Comparison of ENCODE assay signal across 16 cellular contexts in the genomic region with DNA sequence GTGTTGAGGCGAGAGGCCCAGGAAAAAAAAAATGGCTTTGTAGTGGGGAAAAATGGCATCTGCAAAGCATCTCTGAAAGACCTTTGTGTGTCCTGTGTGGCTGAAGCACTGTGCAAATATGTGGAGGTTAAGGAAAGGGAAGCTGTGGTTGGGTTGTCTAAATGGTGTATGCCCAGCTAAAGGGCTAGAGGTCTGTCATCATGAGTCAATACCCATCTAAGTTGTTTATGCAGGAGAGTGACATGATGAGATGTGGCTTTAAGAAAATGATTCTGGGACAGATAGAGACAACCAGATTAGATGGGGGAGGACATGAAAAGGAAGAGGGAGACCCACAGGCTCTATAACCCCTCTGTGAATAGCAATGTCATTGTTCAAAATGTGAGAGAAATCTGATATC. TPM values are rescaled to one million over a fixed set of nuclear protein-coding genes. Genes with fewer than 3 reads are reported as not detected.
DNase-seq lines count a peak whose midpoint lies in the region; TF ChIP-seq lines count a peak whose summit lies in the region.
"Had no signal": no experiment of that assay in that cellular context is flagged by ENCODE, and none has a peak within 500 bp of the region (broad histone marks: within the 10 kb centered on the region; RNA-seq: fewer than 3 reads in every experiment).

No MANE protein-coding gene starts in this region.

- H3K4me3 ChIP-seq in AG10803 (ENCODE audit: low read length): no peak overlapping the region
- H3K4me3 ChIP-seq in dorsolateral prefrontal cortex: no peak overlapping the region
- H3K4me3 ChIP-seq: prostate gland, uterus had no signal

- H3K27ac ChIP-seq in dorsolateral prefrontal cortex: no peak overlapping the region
- H3K27ac ChIP-seq: prostate gland, uterus had no signal

- intact Hi-C loops in dorsolateral prefrontal cortex (cut with DNase I): no loop called here

- H3K27me3 ChIP-seq in dorsolateral prefrontal cortex: no peaks in the 10 kb centered on the region
- H3K27me3 ChIP-seq: uterus had no signal

- DNase-seq in AG10803 (ENCODE audit: low read depth): peak; percentile 66
- peak; percentile 73 for DNase-seq in HS-27A (ENCODE audit: low read depth)
- peak; percentile 16 for DNase-seq in T1000 (lab: John Stamatoyannopoulos, UW)
- peak; percentile 88 for DNase-seq in iris pigment epithelial cell (ENCODE audit: low read depth)
- DNase-seq in NCI-H1048 (lab: John Stamatoyannopoulos, UW): no peak
- no peak for DNase-seq in dorsolateral prefrontal cortex
- no peak for DNase-seq in activated gamma-delta T cell (lab: John Stamatoyannopoulos, UW)
- no peak for DNase-seq in 8988T
- DNase-seq: activated CD4-positive, alpha-beta T cell treated with anti-CD3 and anti-CD28 coated beads, Interleukin-2, amount 50 U/mL, for 4 hours; amygdala; effector CD4-positive, alpha-beta T cell; NCI-H345; stimulated activated CD4-positive, alpha-beta T cell treated with anti-CD3 and anti-CD28 coated beads, Interleukin-2, amount 100 ng/mL, for 24 hours; uterus had no signal

- no peak for TF ChIP-seq CTCF in AG10803 (conservative IDR thresholded peaks at IDR 0.05; ENCODE audit: low read length)
- no peak for TF ChIP-seq CTCF in dorsolateral prefrontal cortex (IDR thresholded peaks at IDR 0.05 in 54 of 56, conservative IDR thresholded peaks at IDR 0.05 in 2 of 56; ENCODE audit: low read depth in 1 of 56, partially characterized antibody in 56 of 56)

RNA-seq across cellular contexts. Expression of gene IQCJ, which starts 13.4 kb away (rescaled TPM):
- total RNA-seq in dorsolateral prefrontal cortex: 10 to 100 TPM in 91 of 120 experiments, 1 to 10 TPM in 29; 4.2 to 32.2 (median 14.5) TPM
- total RNA-seq: kidney epithelial cell, prostate gland had no signal

Comparison
In these comparisons a context has a peak if more than half of its experiments do, and no peak if none do; other contexts are left out.
1. DNase-seq: peak in AG10803 (single experiment), HS-27A (single experiment), T1000 (single experiment) and iris pigment epithelial cell (single experiment); none in NCI-H1048 (single experiment), dorsolateral prefrontal cortex (0 of 10), activated gamma-delta T cell (single experiment) and 8988T (single experiment).